In the genomic region with DNA sequence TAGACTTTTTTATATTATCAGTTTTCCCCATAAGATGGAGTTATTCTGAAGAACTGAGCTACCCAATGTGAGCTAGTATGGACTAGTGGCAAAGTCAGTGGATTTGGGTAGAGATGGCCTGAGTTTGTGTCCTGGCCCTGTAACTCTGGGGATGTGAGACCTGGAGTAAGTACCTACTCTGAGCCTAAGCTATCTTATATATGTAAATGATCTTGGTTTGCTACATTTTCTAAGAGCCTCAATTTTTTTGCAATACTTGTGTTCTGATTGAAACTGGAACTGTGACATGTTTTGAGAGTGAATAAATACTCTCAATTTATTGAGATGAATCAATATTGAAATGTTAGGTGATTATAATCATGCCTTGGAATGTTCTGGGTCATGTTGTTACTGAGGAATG, we compare ENCODE assay signal across 33 cellular contexts.
"Had no signal": no experiment of that assay in that cellular context is flagged by ENCODE, and none has a peak within 500 bp of the region (broad histone marks: within the 10 kb centered on the region; RNA-seq: fewer than 3 reads in every experiment).

No MANE protein-coding gene starts in this region.

- H3K9ac ChIP-seq: KMS-11 had no signal

- DNase-seq: Karpas-422, KBM-7, MM.1S, MV-4-11, NCI-H1092, NCI-H1105, NCI-H1417 treated with DMSO at 0.1 percent for 48 hours, NCI-H1436 treated with DMSO at 0.1 percent for 48 hours, NCI-H1694 treated with DMSO at 0.1 percent for 48 hours, NCI-H187 treated with DMSO at 0.1 percent for 48 hours, NCI-H2029 treated with DMSO at 0.1 percent for 48 hours, NCI-H2081 treated with DMSO at 0.1 percent for 48 hours, NCI-H2107, NCI-H2171, NCI-H226, NCI-H446 treated with DMSO at 0.1 percent for 48 hours, NCI-H510A, NCI-H524, NCI-H526, NCI-H69, NCI-H748 treated with DMSO at 0.1 percent for 48 hours, NCI-H82, PC-9, SHP77, SIG-M5, SJCRH30 had no signal

- H3K27ac ChIP-seq: KMS-11, PC-9, RWPE1, SJCRH30, SK-N-MC had no signal

- H3K27me3 ChIP-seq: SJCRH30 had no signal

- H3K36me3 ChIP-seq: SJCRH30 had no signal

- H2AFZ ChIP-seq: PC-9 had no signal

- H3K4me2 ChIP-seq: KMS-11, PC-9 had no signal

- ATAC-seq: Panc1, Right ventricle myocardium inferior, SK-N-SH treated with all-trans-retinoic acid at 6 μM for 48 hours had no signal

- H3K4me3 ChIP-seq: PC-9, SJCRH30, SK-N-MC had no signal

- FAIRE-seq: RCC 7860 had no signal
